Comparison of ENCODE assay signal across 22 cellular contexts in genomic region chr7:44673771-44674170, GRCh38.
DNase-seq lines count a peak whose midpoint lies in the region; ATAC-seq and TF ChIP-seq lines count a peak whose summit lies in the region.
"Had no signal": no experiment of that assay in that cellular context is flagged by ENCODE, and none has a peak within 500 bp of the region (broad histone marks: within the 10 kb centered on the region; RNA-seq: fewer than 3 reads in every experiment).

No MANE protein-coding gene starts in this region.

- H3K27me3 Mint-ChIP-seq in activated CD4-positive, alpha-beta T cell treated with anti-CD3 and anti-CD28 coated beads, Interleukin-2, amount 10 ng/mL, durations not matched to agents 7 days and 5 days = no peaks in the 10 kb centered on the region
- H3K27me3 Mint-ChIP-seq in CD14-positive monocyte (ENCODE audit: low read depth in 3 of 3) = peaks cover 0 to 3% (median 0%) of the 10 kb centered on the region in 3 donors
- no peaks in the 10 kb centered on the region for H3K27me3 Mint-ChIP-seq in WTC11 (ENCODE audit: low read depth)
- H3K27me3 Mint-ChIP-seq: CD8-positive, alpha-beta memory T cell had no signal

- intact Hi-C loops in CD14-positive monocyte (cut with micrococcal nuclease) = no loop called here
- intact Hi-C loops in adrenal gland (cut with DNase I) = no loop called here

- H3K4me3 ChIP-seq in adrenal gland = no peak overlapping the region
- H3K4me3 ChIP-seq: BLaER1 treated with 17β-estradiol and CSF1 and Interleukin-3, amounts not matched to agents 10 nM and 100 nM; SJCRH30 had no signal

- peaks cover 55% of the 10 kb centered on the region for H3K36me3 Mint-ChIP-seq in activated CD4-positive, alpha-beta T cell treated with anti-CD3 and anti-CD28 coated beads, Interleukin-2, amount 10 ng/mL, durations not matched to agents 7 days and 5 days (ENCODE audit: low read depth)
- peaks cover 66 to 91% of the 10 kb centered on the region in 2 donors for H3K36me3 Mint-ChIP-seq in CD14-positive monocyte
- H3K36me3 Mint-ChIP-seq in stimulated activated effector memory CD8-positive, alpha-beta T cell treated with anti-CD3 and anti-CD28 coated beads, Interleukin-12 subunit alpha, Interleukin-12 subunit beta, amount 100 ng/mL, for 72 hours = peaks cover 85% of the 10 kb centered on the region
- H3K36me3 Mint-ChIP-seq in WTC11 = peaks cover 38% of the 10 kb centered on the region

- no peaks in the 10 kb centered on the region for H3K27me3 ChIP-seq in adrenal gland
- H3K27me3 ChIP-seq: BLaER1 treated with 17β-estradiol and CSF1 and Interleukin-3, amounts not matched to agents 10 nM and 100 nM; SJCRH30 had no signal

- peaks cover 1% of the 10 kb centered on the region for H3K4me1 Mint-ChIP-seq in activated CD4-positive, alpha-beta T cell treated with anti-CD3 and anti-CD28 coated beads, Interleukin-2, amount 10 ng/mL, durations not matched to agents 7 days and 5 days
- H3K4me1 Mint-ChIP-seq in CD14-positive monocyte = peaks cover 7% of the 10 kb centered on the region
- H3K4me1 Mint-ChIP-seq in stimulated activated effector memory CD8-positive, alpha-beta T cell treated with anti-CD3 and anti-CD28 coated beads, Interleukin-12 subunit alpha, Interleukin-12 subunit beta, amount 100 ng/mL, for 72 hours = peaks cover 10% of the 10 kb centered on the region
- no peaks in the 10 kb centered on the region; the same call in 1 of the 2 replicates for H3K4me1 Mint-ChIP-seq in WTC11

- no peak for TF ChIP-seq POLR2A in adrenal gland (IDR thresholded peaks at IDR 0.05)

- no peaks in the 10 kb centered on the region for H3K9me3 ChIP-seq in adrenal gland (replicated peaks in 1 of 3)
- H3K9me3 ChIP-seq: BLaER1 treated with 17β-estradiol and CSF1 and Interleukin-3, amounts not matched to agents 10 nM and 100 nM; SJCRH30 had no signal

- POLR2A ChIA-PET in activated CD4-positive, alpha-beta T cell treated with anti-CD3 and anti-CD28 coated beads, Interleukin-2, amount 10 ng/mL, durations not matched to agents 7 days and 5 days (lab: Charles Lee) = no interaction called here
- POLR2A ChIA-PET in WTC11 (lab: Charles Lee) = no interaction called here

- peaks cover 0 to 32% of the 10 kb centered on the region in 2 donors for H3K36me3 ChIP-seq in adrenal gland (replicated peaks in 1 of 2)

- H3K27ac ChIP-seq in adrenal gland = no peak overlapping the region
- H3K27ac ChIP-seq: 22Rv1; BLaER1 treated with 17β-estradiol and CSF1 and Interleukin-3, amounts not matched to agents 10 nM and 100 nM; SJCRH30 had no signal

- DNase-seq in activated CD4-positive, alpha-beta T cell treated with anti-CD3 and anti-CD28 coated beads, Interleukin-2, amount 10 ng/mL, durations not matched to agents 7 days and 5 days = no peak
- no peak for DNase-seq in activated CD4-positive, alpha-beta T cell treated with anti-CD3 and anti-CD28 coated beads for 4 hours
- DNase-seq in CD14-positive monocyte (ENCODE audit: low spot score) (no peak), adrenal gland (peak in 4 of 7 donors; percentile 13 to 49 (median 18)), T-helper 2 cell (no peak), WTC11 (ENCODE audit: low spot score) (no peak)
- no peak for DNase-seq in stimulated activated effector memory CD8-positive, alpha-beta T cell treated with anti-CD3 and anti-CD28 coated beads, Interleukin-12 subunit alpha, Interleukin-12 subunit beta, amount 100 ng/mL, for 72 hours (ENCODE audit: low spot score in 2 of 2)
- DNase-seq: CD8-positive, alpha-beta memory T cell; KG1; NCI-H1092; NCI-H1436; NCI-H2029; NCI-H226; NCI-H524; NCI-H774; NK-92 treated with Interleukin-12 subunit alpha and Interleukin-12 subunit beta, amount 100 ng/mL, for 24 hours; SJCRH30 had no signal

- H3K4me3 Mint-ChIP-seq in activated CD4-positive, alpha-beta T cell treated with anti-CD3 and anti-CD28 coated beads, Interleukin-2, amount 10 ng/mL, durations not matched to agents 7 days and 5 days = no peak overlapping the region
- no peak overlapping the region for H3K4me3 Mint-ChIP-seq in CD14-positive monocyte
- H3K4me3 Mint-ChIP-seq in stimulated activated effector memory CD8-positive, alpha-beta T cell treated with anti-CD3 and anti-CD28 coated beads, Interleukin-12 subunit alpha, Interleukin-12 subunit beta, amount 100 ng/mL, for 72 hours = no peak overlapping the region
- H3K4me3 Mint-ChIP-seq in WTC11 = no peak overlapping the region
- H3K4me3 Mint-ChIP-seq: CD8-positive, alpha-beta memory T cell had no signal

- TF ChIP-seq CTCF in CD14-positive monocyte (IDR thresholded peaks at IDR 0.05) (no peak), adrenal gland (IDR thresholded peaks at IDR 0.05) (no peak), WTC11 (IDR thresholded peaks at IDR 0.05) (no peak)

- WGBS in adrenal gland, 4 donors = 90 to 94% (median 92%) methylated on average over 2 to 6 of the region's 6 CpGs

- no peaks in the 10 kb centered on the region for H3K9me3 Mint-ChIP-seq in activated CD4-positive, alpha-beta T cell treated with anti-CD3 and anti-CD28 coated beads, Interleukin-2, amount 10 ng/mL, durations not matched to agents 7 days and 5 days
- H3K9me3 Mint-ChIP-seq in CD14-positive monocyte (no peaks in the 10 kb centered on the region), WTC11 (no peaks in the 10 kb centered on the region)
- H3K9me3 Mint-ChIP-seq in stimulated activated effector memory CD8-positive, alpha-beta T cell treated with anti-CD3 and anti-CD28 coated beads, Interleukin-12 subunit alpha, Interleukin-12 subunit beta, amount 100 ng/mL, for 72 hours = no peaks in the 10 kb centered on the region
- H3K9me3 Mint-ChIP-seq: CD8-positive, alpha-beta memory T cell had no signal

- peaks cover 11% of the 10 kb centered on the region in 2 donors for H3K4me1 ChIP-seq in adrenal gland (replicated peaks in 1 of 2)
- H3K4me1 ChIP-seq: BLaER1 treated with 17β-estradiol and CSF1 and Interleukin-3, amounts not matched to agents 10 nM and 100 nM; SJCRH30 had no signal

- H3K27ac Mint-ChIP-seq in activated CD4-positive, alpha-beta T cell treated with anti-CD3 and anti-CD28 coated beads, Interleukin-2, amount 10 ng/mL, durations not matched to agents 7 days and 5 days = peak overlapping the region; percentile 17
- peak overlapping the region in 4 of 7 donors; percentile 25 to 80 (median 52) for H3K27ac Mint-ChIP-seq in CD14-positive monocyte
- H3K27ac Mint-ChIP-seq in stimulated activated effector memory CD8-positive, alpha-beta T cell treated with anti-CD3 and anti-CD28 coated beads, Interleukin-12 subunit alpha, Interleukin-12 subunit beta, amount 100 ng/mL, for 72 hours = peak overlapping the region; percentile 70
- H3K27ac Mint-ChIP-seq in WTC11 = no peak overlapping the region

- CTCF ChIA-PET in activated CD4-positive, alpha-beta T cell treated with anti-CD3 and anti-CD28 coated beads, Interleukin-2, amount 10 ng/mL, durations not matched to agents 7 days and 5 days (lab: Charles Lee) = interaction anchor here (1.0 kb wide), 1 partner anchor 19 kb away, joined by 3 read pairs; no protein-coding TSS in a partner anchor
- CTCF ChIA-PET in WTC11 (lab: Charles Lee) = no interaction called here

- ATAC-seq in stimulated activated effector memory CD8-positive, alpha-beta T cell treated with anti-CD3 and anti-CD28 coated beads, Interleukin-12 subunit alpha, Interleukin-12 subunit beta, amount 100 ng/mL, for 72 hours = no peak
- ATAC-seq in HG03432 (IDR thresholded peaks at IDR 0.05; ENCODE audit: unreplicated experiment) (no peak), WTC11 (no peak)
- ATAC-seq: HCT116, Panc1 had no signal

TF ChIP-seq in WTC11, 78 proteins besides CTCF, POLR2A, EP300 and RAD21 (continues in another document):
- TF ChIP-seq RELA (CRISPR knock-in tag; IDR thresholded peaks at IDR 0.05; ENCODE audit: borderline replicate concordance) = no peak
- TF ChIP-seq KAT7 (CRISPR knock-in tag; IDR thresholded peaks at IDR 0.05; ENCODE audit: borderline replicate concordance) = no peak
- TF ChIP-seq SOX15 (CRISPR knock-in tag; IDR thresholded peaks at IDR 0.05) = no peak
- TF ChIP-seq TEAD4 (CRISPR knock-in tag; IDR thresholded peaks at IDR 0.05) = no peak
- TF ChIP-seq ZNF263 (CRISPR knock-in tag; IDR thresholded peaks at IDR 0.05; ENCODE audit: low read depth) = no peak
- no peak for TF ChIP-seq E2F1 (CRISPR knock-in tag; IDR thresholded peaks at IDR 0.05)
- TF ChIP-seq JAZF1 (CRISPR knock-in tag; IDR thresholded peaks at IDR 0.05) = no peak
- no peak for TF ChIP-seq MAX (CRISPR knock-in tag; IDR thresholded peaks at IDR 0.05)
- no peak for TF ChIP-seq NFYB (CRISPR knock-in tag; conservative IDR thresholded peaks at IDR 0.05; ENCODE audit: low read depth)
- no peak for TF ChIP-seq GABPB1 (CRISPR knock-in tag; IDR thresholded peaks at IDR 0.05)
- no peak for TF ChIP-seq ATF3 (CRISPR knock-in tag; conservative IDR thresholded peaks at IDR 0.05)

Comparison
In these comparisons a context has a peak if more than half of its experiments do, and no peak if none do; other contexts are left out.
1. DNase-seq: peak in adrenal gland (4 of 7); none in activated CD4-positive, alpha-beta T cell treated with anti-CD3 and anti-CD28 coated beads, Interleukin-2, amount 10 ng/mL, durations not matched to agents 7 days and 5 days (single experiment), activated CD4-positive, alpha-beta T cell treated with anti-CD3 and anti-CD28 coated beads for 4 hours (0 of 2), CD14-positive monocyte (single experiment), stimulated activated effector memory CD8-positive, alpha-beta T cell treated with anti-CD3 and anti-CD28 coated beads, Interleukin-12 subunit alpha, Interleukin-12 subunit beta, amount 100 ng/mL, for 72 hours (0 of 2), T-helper 2 cell (0 of 5) and WTC11 (single experiment).